In the genomic region with DNA sequence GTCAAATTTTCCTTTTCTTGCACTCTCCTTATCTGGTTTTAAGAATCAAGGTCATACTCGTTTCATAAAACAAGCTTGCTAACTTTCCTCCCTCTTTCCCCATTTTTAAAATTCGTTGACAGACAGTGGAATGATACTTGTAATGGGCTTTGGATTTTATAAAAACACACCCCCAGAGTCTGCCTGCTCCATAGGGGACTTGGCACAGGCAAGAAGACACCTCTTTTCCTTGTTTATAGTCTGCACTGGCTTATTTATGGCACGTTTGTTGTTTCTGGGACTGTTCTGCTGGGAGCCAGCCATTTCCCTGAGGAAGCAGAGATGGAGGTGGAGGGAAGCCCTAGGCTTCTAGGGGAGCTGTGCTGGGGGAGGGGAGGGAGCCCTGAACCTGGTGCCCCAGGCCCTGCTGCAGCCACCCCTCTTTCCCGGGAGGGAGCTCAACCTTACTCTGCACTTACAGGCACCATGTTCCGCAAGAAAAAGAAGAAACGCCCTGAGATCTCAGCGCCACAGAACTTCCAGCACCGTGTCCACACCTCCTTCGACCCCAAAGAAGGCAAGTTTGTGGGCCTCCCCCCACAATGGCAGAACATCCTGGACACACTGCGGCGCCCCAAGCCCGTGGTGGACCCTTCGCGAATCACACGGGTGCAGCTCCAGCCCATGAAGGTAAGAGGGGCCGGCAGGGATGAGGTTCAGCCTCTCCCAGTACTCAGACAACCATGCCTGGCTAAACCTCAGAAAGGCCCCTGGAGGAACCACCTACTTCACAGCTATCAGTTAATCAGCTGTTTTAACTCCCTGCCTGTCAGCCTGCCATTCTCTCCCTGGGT, we compare ENCODE assay signal across 26 cellular contexts. TPM values are rescaled to one million over a fixed set of nuclear protein-coding genes. Genes with fewer than 3 reads are reported as not detected.
"Had no signal": no experiment of that assay in that cellular context is flagged by ENCODE, and none has a peak within 500 bp of the region (broad histone marks: within the 10 kb centered on the region; RNA-seq: fewer than 3 reads in every experiment).

No MANE protein-coding gene starts in this region.

- ATAC-seq: activated CD4-positive, alpha-beta T cell treated with anti-CD3 and anti-CD28 coated beads for 36 hours; activated T-helper 17 cell treated with anti-CD3 and anti-CD28 coated beads, Interleukin-2, amount 50 U/mL, for 72 hours; effector memory CD8-positive, alpha-beta T cell; left lobe of liver; T-cell; WTC11 had no signal

- H3K27me3 ChIP-seq: cardiac muscle cell, right atrium auricular region, suprapubic skin, upper lobe of left lung had no signal

- H3K27ac ChIP-seq: cardiac muscle cell, prostate gland, suprapubic skin had no signal

- H3K4me3 ChIP-seq: cardiac muscle cell, lung, prostate gland, right atrium auricular region, suprapubic skin, upper lobe of left lung had no signal

- H3K36me3 ChIP-seq: cardiac muscle cell, prostate gland, right atrium auricular region, upper lobe of left lung had no signal

- H3K9me3 ChIP-seq: prostate gland, right atrium auricular region, suprapubic skin, upper lobe of left lung had no signal

- DNase-seq: activated CD4-positive, alpha-beta memory T cell treated with anti-CD3 and anti-CD28 coated beads, Interleukin-2, amount 10 ng/mL, durations not matched to agents 7 days and 5 days; activated CD4-positive, alpha-beta T cell treated with anti-CD3 and anti-CD28 coated beads for 36 hours; activated naive CD4-positive, alpha-beta T cell; activated naive CD8-positive, alpha-beta T cell treated with anti-CD3 and anti-CD28 coated beads for 36 hours; activated T-cell treated with anti-CD3 and anti-CD28 coated beads, Interleukin-2, amount 50 U/mL, for 1 hour; amygdala; effector memory CD8-positive, alpha-beta T cell; foreskin fibroblast; hypothalamus; islet precursor cell; stimulated activated CD4-positive, alpha-beta T cell treated with anti-CD3 and anti-CD28 coated beads, Interleukin-12 subunit alpha, Interleukin-12 subunit beta, amount 100 ng/mL, for 4 hours; stimulated activated CD4-positive, alpha-beta T cell treated with anti-CD3 and anti-CD28 coated beads, Interleukin-1b, Interleukin-23, amount 100 ng/mL, for 48 hours; stimulated activated naive CD4-positive, alpha-beta T cell treated with Interleukin-2 at 50 U/mL for 16 hours; T-cell had no signal

- H3K4me1 ChIP-seq: prostate gland had no signal

RNA-seq across cellular contexts. Expression of a gene that starts 18.3 kb away (rescaled TPM):
- total RNA-seq: activated CD4-positive, alpha-beta memory T cell treated with anti-CD3 and anti-CD28 coated beads, Interleukin-2, amount 10 ng/mL, durations not matched to agents 7 days and 5 days; activated CD4-positive, alpha-beta T cell treated with anti-CD3 and anti-CD28 coated beads for 36 hours; activated naive CD8-positive, alpha-beta T cell treated with anti-CD3 and anti-CD28 coated beads for 36 hours; activated T-helper 17 cell treated with anti-CD3 and anti-CD28 coated beads, Interleukin-2, amount 50 U/mL, for 72 hours; dermis microvascular lymphatic vessel endothelial cell; left lobe of liver; lung; natural killer cell treated with Interleukin-12 subunit alpha and Interleukin-12 subunit beta and Interleukin-15 and Interleukin-18, amount 100 ng/mL, for 72 hours; omental fat pad; suprapubic skin had no signal

RNA-seq across cellular contexts. Expression of a gene that starts 25.7 kb away (rescaled TPM):
- total RNA-seq: dermis microvascular lymphatic vessel endothelial cell, left lobe of liver had no signal

RNA-seq across cellular contexts. Expression of a gene that starts 43.2 kb away (rescaled TPM):
- total RNA-seq: dermis microvascular lymphatic vessel endothelial cell had no signal
